13 cellular contexts compared by ENCODE assay signal in the genomic region with DNA sequence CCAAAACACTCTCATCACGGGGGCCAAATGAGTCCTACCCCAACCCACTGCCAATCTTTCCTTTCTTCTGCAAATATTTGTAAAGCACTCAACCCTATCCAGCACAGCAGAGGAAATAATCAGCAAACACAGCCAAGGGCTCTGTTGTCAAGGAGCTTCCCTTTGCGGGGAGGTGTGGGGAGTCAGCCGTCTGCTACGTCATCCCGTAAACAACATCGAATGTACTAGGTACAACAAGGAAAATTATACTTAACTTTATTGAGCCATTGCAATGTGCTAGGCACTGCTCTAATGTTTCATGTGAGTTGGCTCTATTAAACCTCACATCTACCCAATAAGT. TPM values are rescaled to one million over a fixed set of nuclear protein-coding genes. Genes with fewer than 3 reads are reported as not detected.
A peak's percentile ranks its signal among the peaks of the same experiment; 100 is the strongest.
DNase-seq lines count a peak whose midpoint lies in the region; ATAC-seq and TF ChIP-seq lines count a peak whose summit lies in the region.
"Had no signal": no experiment of that assay in that cellular context is flagged by ENCODE, and none has a peak within 500 bp of the region (broad histone marks: within the 10 kb centered on the region; RNA-seq: fewer than 3 reads in every experiment).

No MANE protein-coding gene starts in this region.

- no peaks in the 10 kb centered on the region for H3K79me2 ChIP-seq in GM23338 (replicated peaks; ENCODE audit: insufficient read depth)
- no peaks in the 10 kb centered on the region for H3K79me2 ChIP-seq in PC-3 (ENCODE audit: low read length)

- H2AFZ ChIP-seq in GM23338 (no peak overlapping the region), PC-3 (ENCODE audit: low read length) (no peak overlapping the region)

- H3K9me3 Mint-ChIP-seq in GM23338, result no peaks in the 10 kb centered on the region
- H3K9me3 Mint-ChIP-seq: natural killer cell treated with Interleukin-12 subunit alpha and Interleukin-12 subunit beta and Interleukin-15 and Interleukin-18, amount 100 ng/mL, for 72 hours had no signal

- H3K27me3 ChIP-seq in GM23338 (ENCODE audit: insufficient read depth), result no peaks in the 10 kb centered on the region
- H3K27me3 ChIP-seq in PC-3 (ENCODE audit: low read length), result no peaks in the 10 kb centered on the region
- H3K27me3 ChIP-seq: BE2C had no signal

- no peaks in the 10 kb centered on the region for H3K36me3 Mint-ChIP-seq in GM23338 (ENCODE audit: low read depth)
- H3K36me3 Mint-ChIP-seq: natural killer cell treated with Interleukin-12 subunit alpha and Interleukin-12 subunit beta and Interleukin-15 and Interleukin-18, amount 100 ng/mL, for 72 hours had no signal

- H3F3A ChIP-seq in GM23338 (replicated peaks; ENCODE audit: low read depth), result 0 out of 2 replicates have a peak, but pooled peaks cover 4% of the 10 kb centered on the region
- H3F3A ChIP-seq in PC-3 (ENCODE audit: low read length, unreplicated experiment), result no peaks in the 10 kb centered on the region

- H3K4me3 ChIP-seq in GM23338 (no peak overlapping the region), PC-3 (ENCODE audit: low read length) (no peak overlapping the region), mucosa of descending colon (no peak overlapping the region), foreskin fibroblast (ENCODE audit: low read depth in 1 of 2, low read length in 2 of 2) (no peak overlapping the region)

- H3K4me1 Mint-ChIP-seq in GM23338, result peaks cover 40% of the 10 kb centered on the region

- H4K20me1 ChIP-seq in GM23338 (replicated peaks; ENCODE audit: insufficient read depth) (no peaks in the 10 kb centered on the region; the same call in 1 of the 2 replicates), PC-3 (ENCODE audit: low read length) (no peaks in the 10 kb centered on the region)

- CTCF ChIA-PET in PC-3 (lab: Charles Lee), result interaction anchor here (0.8 kb wide), 1 partner anchor 9 kb away, joined by 3 read pairs; no protein-coding TSS in a partner anchor

- H3K4me1 ChIP-seq in GM23338 (ENCODE audit: insufficient read depth) (peaks cover 13% of the 10 kb centered on the region; the same call in 1 of the 2 replicates), PC-3 (ENCODE audit: insufficient read depth, low read length) (no peaks in the 10 kb centered on the region), mucosa of descending colon (ENCODE audit: low read depth) (peaks cover 3% of the 10 kb centered on the region)
- H3K4me1 ChIP-seq: BE2C had no signal

- H3K27ac ChIP-seq in GM23338 (ENCODE audit: low read depth) (no peak overlapping the region), PC-3 (ENCODE audit: low read length) (no peak overlapping the region)

- no peaks in the 10 kb centered on the region for H3K36me3 ChIP-seq in GM23338 (ENCODE audit: insufficient read depth)
- H3K36me3 ChIP-seq in PC-3 (ENCODE audit: low read depth, low read length), result no peaks in the 10 kb centered on the region
- no peaks in the 10 kb centered on the region for H3K36me3 ChIP-seq in mucosa of descending colon (ENCODE audit: low read depth)
- H3K36me3 ChIP-seq: BE2C had no signal

- H3K4me3 Mint-ChIP-seq in GM23338, result no peak overlapping the region; the same call in 2 of the 3 replicates
- H3K4me3 Mint-ChIP-seq: natural killer cell treated with Interleukin-12 subunit alpha and Interleukin-12 subunit beta and Interleukin-15 and Interleukin-18, amount 100 ng/mL, for 72 hours had no signal

- no peak overlapping the region for H3K4me2 ChIP-seq in GM23338
- no peak overlapping the region for H3K4me2 ChIP-seq in PC-3 (ENCODE audit: low read length)

- no TSS peak for BruUV-seq in PC-3 (replicated peaks; lab: Mats Ljungman, UMichigan)

- TF ChIP-seq CTCF in GM23338 (conservative IDR thresholded peaks at IDR 0.05; ENCODE audit: low read depth in 2 of 2) (no peak), PC-3 (conservative IDR thresholded peaks at IDR 0.05; ENCODE audit: low read depth, low read length) (no peak), mucosa of descending colon (IDR thresholded peaks at IDR 0.05) (no peak), foreskin fibroblast (IDR thresholded peaks at IDR 0.05; ENCODE audit: low read depth, low read length) (no peak)

- POLR2A ChIA-PET in PC-3 (lab: Charles Lee; ENCODE audit: unreplicated experiment), result no interaction called here

- no peaks in the 10 kb centered on the region for H3K9me2 ChIP-seq in GM23338 (ENCODE audit: insufficient read depth)
- H3K9me2 ChIP-seq in PC-3 (replicated peaks; ENCODE audit: low read length), result no peaks in the 10 kb centered on the region

- no peak overlapping the region for H3K9ac ChIP-seq in PC-3 (ENCODE audit: low read length)

- intact Hi-C loops in PC-3 (cut with micrococcal nuclease) (no loop called here), mucosa of descending colon (cut with DNase I, micrococcal nuclease) (no loop called here)

- 0 out of 2 replicates have a peak overlapping the region, but pooled peaks have one; percentile 8 for H3K27ac Mint-ChIP-seq in GM23338
- H3K27ac Mint-ChIP-seq: natural killer cell treated with Interleukin-12 subunit alpha and Interleukin-12 subunit beta and Interleukin-15 and Interleukin-18, amount 100 ng/mL, for 72 hours had no signal

- no peak for ATAC-seq in GM23338
- peak; percentile 64 for ATAC-seq in PC-3
- peak; percentile 65 for ATAC-seq in mucosa of descending colon
- no peak for ATAC-seq in HG02885 (IDR thresholded peaks at IDR 0.05; ENCODE audit: poor library complexity, unreplicated experiment)
- ATAC-seq: left lobe of liver; natural killer cell treated with Interleukin-12 subunit alpha and Interleukin-12 subunit beta and Interleukin-15 and Interleukin-18, amount 100 ng/mL, for 72 hours; stimulated activated naive CD8-positive, alpha-beta T cell treated with anti-CD3 and anti-CD28 coated beads, Interleukin-15, Interleukin-2, amounts not matched to agents 100 U/mL and 50 U/mL, for 24 hours had no signal

- H3K9me3 ChIP-seq in PC-3 (ENCODE audit: low read length), result no peaks in the 10 kb centered on the region
- no peaks in the 10 kb centered on the region for H3K9me3 ChIP-seq in mucosa of descending colon
- H3K9me3 ChIP-seq: BE2C had no signal

- peaks cover 15% of the 10 kb centered on the region for H3K27me3 Mint-ChIP-seq in GM23338 (ENCODE audit: insufficient read depth, low read depth, poor library complexity)

- DNase-seq in GM23338 (ENCODE audit: low spot score) (no peak), NCI-H2081 (lab: John Stamatoyannopoulos, UW) (peak; percentile 90 to 97), PC-3 (peak; percentile 42), mucosa of descending colon (peak in 1 of 3 donors; percentile 23), NCI-H226 (no peak), foreskin fibroblast (no peak), AG20443 (ENCODE audit: low spot score) (no peak)
- DNase-seq: H7; stimulated activated naive CD8-positive, alpha-beta T cell treated with anti-CD3 and anti-CD28 coated beads, Interleukin-15, Interleukin-2, amounts not matched to agents 100 U/mL and 50 U/mL, for 24 hours had no signal

TF ChIP-seq in GM23338, 12 proteins besides CTCF, POLR2A, EP300 and RAD21 (continues in another document):
- no peak for TF ChIP-seq REST (IDR thresholded peaks at IDR 0.05; ENCODE audit: unreplicated experiment)
- no peak for TF ChIP-seq ZNF331 (CRISPR knock-in tag; IDR thresholded peaks at IDR 0.05; ENCODE audit: low read depth)
- TF ChIP-seq NANOG (IDR thresholded peaks at IDR 0.05; ENCODE audit: borderline replicate concordance), result no peak
- TF ChIP-seq EZH2 (IDR thresholded peaks at IDR 0.05; ENCODE audit: low read depth, unreplicated experiment), result no peak
- TF ChIP-seq ZNF114 (CRISPR knock-in tag; IDR thresholded peaks at IDR 0.05), result no peak
- TF ChIP-seq STAT1 (IDR thresholded peaks at IDR 0.05; ENCODE audit: unreplicated experiment), result no peak
- no peak for TF ChIP-seq EZH2phosphoT487 (IDR thresholded peaks at IDR 0.05; ENCODE audit: unreplicated experiment)

RNA-seq across cellular contexts. Expression of gene TMEM63C, which starts 22.8 kb away (rescaled TPM):
- 6.3 and 6.4 TPM in 2 replicates for total RNA-seq in GM23338 (2014; rRNA removed; shearing (Covaris generic))
- polyA plus RNA-seq in GM23338 (2016; fragmentation: Nextera tagmentation; extraction: Ambion mirVana), result 1.2 and 2.1 TPM in 2 replicates
- total RNA-seq in PC-3 (2014; rRNA removed), result 4.0 and 5.4 TPM in 2 replicates
- 10 to 100 TPM; 21.2 to 40.8 (median 34.9) TPM for total RNA-seq in mucosa of descending colon

Comparison
In these comparisons a context has a peak if more than half of its experiments do, and no peak if none do; other contexts are left out.
1. ATAC-seq: peak in PC-3 (single experiment) and mucosa of descending colon (single experiment); none in GM23338 (single experiment) and HG02885 (single experiment).
2. DNase-seq: peak in NCI-H2081 (2 of 2) and PC-3 (single experiment); none in GM23338 (single experiment), NCI-H226 (single experiment), foreskin fibroblast (0 of 2) and AG20443 (single experiment).